27 cellular contexts compared by ENCODE assay signal in genomic region chr1:200784576-200784975, GRCh38. TPM values are rescaled to one million over a fixed set of nuclear protein-coding genes. Genes with fewer than 3 reads are reported as not detected.
DNase-seq lines count a peak whose midpoint lies in the region; ATAC-seq, FAIRE-seq and TF ChIP-seq lines count a peak whose summit lies in the region.
"Had no signal": no experiment of that assay in that cellular context is flagged by ENCODE, and none has a peak within 500 bp of the region (broad histone marks: within the 10 kb centered on the region; RNA-seq: fewer than 3 reads in every experiment).

No MANE protein-coding gene starts in this region.

- H3K27ac ChIP-seq in AG04450 (ENCODE audit: low read depth, low read length) (no peak overlapping the region), IMR-90 (ENCODE audit: insufficient read depth, low read length) (no peak overlapping the region), astrocyte (ENCODE audit: low read depth, low read length) (no peak overlapping the region), mesenchymal stem cell (ENCODE audit: low read length, poor library complexity, severe bottlenecking) (no peak overlapping the region), Karpas-422 (ENCODE audit: low read length) (no peak overlapping the region)
- H3K27ac ChIP-seq: 22Rv1 had no signal

- peak; percentile 84 for ATAC-seq in IMR-90 (ENCODE audit: low read depth)
- ATAC-seq in GM18873 (IDR thresholded peaks at IDR 0.05; ENCODE audit: low FRiP score, unreplicated experiment) = no peak
- ATAC-seq in HG03280 (IDR thresholded peaks at IDR 0.05; ENCODE audit: unreplicated experiment) = no peak
- ATAC-seq: Panc1, T-cell had no signal

- no peak overlapping the region for H2BK20ac ChIP-seq in IMR-90 (ENCODE audit: low read depth, low read length)

- peaks cover 28% of the 10 kb centered on the region for H4K20me1 ChIP-seq in IMR-90 (ENCODE audit: insufficient read depth, low read length)
- H4K20me1 ChIP-seq in astrocyte (ENCODE audit: insufficient read depth, low read length) = peaks cover 66% of the 10 kb centered on the region
- no peaks in the 10 kb centered on the region for H4K20me1 ChIP-seq in Karpas-422 (ENCODE audit: insufficient read depth, low read depth, low read length)

- peaks cover 8% of the 10 kb centered on the region for H3K36me3 Mint-ChIP-seq in astrocyte (ENCODE audit: low read depth, unreplicated experiment)
- H3K36me3 Mint-ChIP-seq in type B pancreatic cell = peaks cover 51% of the 10 kb centered on the region

- H3K14ac ChIP-seq in IMR-90 (replicated peaks; ENCODE audit: low read depth, low read length) (no peak overlapping the region), mesenchymal stem cell (ENCODE audit: low read length in 2 of 2) (no peak overlapping the region)

- peak; percentile 33 for DNase-seq in AG04450 (ENCODE audit: low read depth, low spot score)
- DNase-seq in IMR-90 = peak; percentile 79
- peak; percentile 42 for DNase-seq in astrocyte (ENCODE audit: low read depth)
- DNase-seq in mesenchymal stem cell = peak; percentile 71
- no peak for DNase-seq in type B pancreatic cell (ENCODE audit: extremely low spot score, unreplicated experiment)
- DNase-seq in Karpas-422 = no peak
- DNase-seq: ACHN; AML-193; C1 segment of cervical spinal cord; Calu3; CD8-positive, alpha-beta memory T cell; Kasumi-1; MM.1S; NCI-H1048; NCI-H1436; NCI-H187 treated with DMSO at 0.1 percent for 48 hours; NCI-H2107; NCI-H510A treated with DMSO at 0.1 percent for 48 hours; NCI-H774; SIG-M5; T-cell had no signal

- H4K91ac ChIP-seq in IMR-90 (ENCODE audit: insufficient read depth, low read depth, low read length) (no peak overlapping the region), mesenchymal stem cell (ENCODE audit: low read length) (no peak overlapping the region)

- H3K9me1 ChIP-seq in IMR-90 (ENCODE audit: insufficient read depth, low read length) = peaks cover 3% of the 10 kb centered on the region; the same call in 1 of the 2 replicates

- no peak overlapping the region for H3K4me3 ChIP-seq in AG04450 (ENCODE audit: low read depth, low read length)
- no peak overlapping the region for H3K4me3 ChIP-seq in IMR-90 (ENCODE audit: insufficient read depth, low read depth, low read length)
- no peak overlapping the region for H3K4me3 ChIP-seq in astrocyte (ENCODE audit: insufficient read depth, low read depth, low read length)
- no peak overlapping the region for H3K4me3 ChIP-seq in mesenchymal stem cell (ENCODE audit: insufficient read depth in 1 of 2, low read depth in 1 of 2, low read length in 2 of 2)
- H3K4me3 ChIP-seq in Karpas-422 (ENCODE audit: low read length) = no peak overlapping the region

- H3K27me3 Mint-ChIP-seq in astrocyte (ENCODE audit: low read depth, unreplicated experiment) (no peaks in the 10 kb centered on the region), type B pancreatic cell (no peaks in the 10 kb centered on the region)
- H3K27me3 Mint-ChIP-seq: IgD-negative memory B cell, T-cell had no signal

- no peak overlapping the region for H3K27ac Mint-ChIP-seq in astrocyte (ENCODE audit: unreplicated experiment)
- H3K27ac Mint-ChIP-seq in type B pancreatic cell = no peak overlapping the region
- H3K27ac Mint-ChIP-seq: IgD-negative memory B cell, T-cell had no signal

- H3K79me1 ChIP-seq in IMR-90 (ENCODE audit: low read depth in 1 of 2, low read length in 2 of 2) (peaks cover 19 to 59% of the 10 kb centered on the region in 2 experiments), mesenchymal stem cell (replicated peaks; ENCODE audit: low read length, poor library complexity, severe bottlenecking) (peaks cover 8% of the 10 kb centered on the region)

- H3K36me3 ChIP-seq in IMR-90 (ENCODE audit: control insufficient read depth, insufficient read depth, low read length) (peaks cover 19% of the 10 kb centered on the region), astrocyte (ENCODE audit: insufficient read depth, low read length) (peaks cover 10% of the 10 kb centered on the region), mesenchymal stem cell (ENCODE audit: control insufficient read depth in 1 of 2, insufficient read depth in 2 of 2, low read depth in 1 of 2, low read length in 2 of 2) (peaks cover 7 to 42% of the 10 kb centered on the region in 2 experiments), Karpas-422 (ENCODE audit: insufficient read depth, low read length) (peaks cover 87% of the 10 kb centered on the region)

- H4K8ac ChIP-seq in IMR-90 (ENCODE audit: low read depth in 2 of 2, low read length in 2 of 2) (no peak overlapping the region), mesenchymal stem cell (ENCODE audit: low read length) (no peak overlapping the region)

- H3K4ac ChIP-seq in IMR-90 (ENCODE audit: low read depth, low read length) (no peak overlapping the region), mesenchymal stem cell (ENCODE audit: low read depth in 1 of 2, low read length in 2 of 2) (no peak overlapping the region)

- intact Hi-C loops in IMR-90 (cut with micrococcal nuclease) = loop anchor here (5.0 kb wide), 2 partner anchors 42 to 112 kb away; no protein-coding TSS in a partner anchor

- H3K4me2 ChIP-seq in IMR-90 (ENCODE audit: low read depth, low read length) (peak overlapping the region; percentile 48), astrocyte (ENCODE audit: low read length) (no peak overlapping the region), mesenchymal stem cell (ENCODE audit: low read length, poor library complexity, severe bottlenecking) (no peak overlapping the region), Karpas-422 (ENCODE audit: low read depth, low read length, poor library complexity, severe bottlenecking) (no peak overlapping the region)

- no peak overlapping the region for H2BK12ac ChIP-seq in mesenchymal stem cell (ENCODE audit: low read length in 2 of 2)

- H2BK5ac ChIP-seq in IMR-90 (ENCODE audit: low read depth, low read length, poor library complexity, severe bottlenecking) (peak overlapping the region; percentile 40), mesenchymal stem cell (ENCODE audit: low read depth, low read length, poor library complexity, severe bottlenecking) (no peak overlapping the region)

- H2AFZ ChIP-seq in IMR-90 (replicated peaks; ENCODE audit: low read length, poor library complexity) (no peak overlapping the region), astrocyte (ENCODE audit: low read depth, low read length) (no peak overlapping the region), mesenchymal stem cell (ENCODE audit: low read depth, low read length) (no peak overlapping the region), Karpas-422 (ENCODE audit: low read length) (no peak overlapping the region)

- POLR2A ChIA-PET in AG04450 (lab: Yijun Ruan, JAX) = no interaction called here
- POLR2A ChIA-PET in IMR-90 (lab: Charles Lee; ENCODE audit: unreplicated experiment) = no interaction called here

- H2AK9ac ChIP-seq in IMR-90 (replicated peaks; ENCODE audit: low read depth, low read length, poor library complexity) = no peak overlapping the region

- CTCF ChIA-PET in AG04450 (lab: Charles Lee) (interaction anchor here (1.2 kb wide), 1 partner anchor 10 kb away, joined by 3 read pairs; no protein-coding TSS in a partner anchor), IMR-90 (lab: Yijun Ruan, JAX) (no interaction called here)

- no peak overlapping the region for H3K9ac ChIP-seq in IMR-90 (ENCODE audit: low read depth, low read length)
- no peak overlapping the region for H3K9ac ChIP-seq in astrocyte (ENCODE audit: low read length)
- H3K9ac ChIP-seq in mesenchymal stem cell (ENCODE audit: low read length) = no peak overlapping the region
- no peak overlapping the region for H3K9ac ChIP-seq in Karpas-422 (ENCODE audit: low read length)

- H3K18ac ChIP-seq in IMR-90 (ENCODE audit: low read depth, low read length) (no peak overlapping the region), mesenchymal stem cell (ENCODE audit: low read depth in 1 of 2, low read length in 2 of 2) (no peak overlapping the region)

- no peak for TF ChIP-seq POLR2A in IMR-90 (IDR thresholded peaks at IDR 0.05; ENCODE audit: low read depth, low read length)

- peaks cover 4% of the 10 kb centered on the region; the same call in 1 of the 2 replicates for H3K9me3 ChIP-seq in AG04450 (ENCODE audit: control insufficient read depth, insufficient read depth, low read length)
- H3K9me3 ChIP-seq in IMR-90 (ENCODE audit: control insufficient read depth, insufficient read depth, low read length) = peaks cover 3% of the 10 kb centered on the region; the same call in 1 of the 2 replicates
- H3K9me3 ChIP-seq in astrocyte (ENCODE audit: insufficient read depth, low read depth, low read length) = no peaks in the 10 kb centered on the region
- H3K9me3 ChIP-seq in mesenchymal stem cell (ENCODE audit: control insufficient read depth, low read length) = no peaks in the 10 kb centered on the region
- no peaks in the 10 kb centered on the region for H3K9me3 ChIP-seq in Karpas-422 (ENCODE audit: low read length)

- H3K4me1 Mint-ChIP-seq in astrocyte (ENCODE audit: low read depth, unreplicated experiment) (peaks cover 4% of the 10 kb centered on the region), type B pancreatic cell (ENCODE audit: unreplicated experiment) (peaks cover 12% of the 10 kb centered on the region)
- H3K4me1 Mint-ChIP-seq: CD8-positive, alpha-beta memory T cell had no signal

- no peaks in the 10 kb centered on the region for H3K9me2 ChIP-seq in Karpas-422 (replicated peaks; ENCODE audit: insufficient read depth, low read length)

- H3K79me2 ChIP-seq in astrocyte (ENCODE audit: insufficient read depth, low read length) (peaks cover 98% of the 10 kb centered on the region), Karpas-422 (ENCODE audit: low read length) (peaks cover 99% of the 10 kb centered on the region)

- dilution Hi-C loops in IMR-90 (cut with HindIII; ENCODE audit: low sequenced_read_pairs, unreplicated experiment) = no loop called here

- WGBS in IMR-90 (ENCODE audit: extremely low coverage in 2 of 2, insufficient read length in 1 of 2), 2 experiments = no CpG with 5 or more reads among the region's 4 CpGs
- WGBS in mesenchymal stem cell = 20% methylated on average over 1 of the region's 4 CpGs

- H3K23ac ChIP-seq in IMR-90 (ENCODE audit: low read depth, low read length) (no peak overlapping the region), mesenchymal stem cell (ENCODE audit: low read length in 2 of 2) (no peak overlapping the region)

- no TSS peak for BruUV-seq in IMR-90 (replicated peaks; lab: Mats Ljungman, UMichigan)

- H3K4me3 Mint-ChIP-seq in astrocyte (ENCODE audit: unreplicated experiment) (no peak overlapping the region), type B pancreatic cell (no peak overlapping the region)
- H3K4me3 Mint-ChIP-seq: CD8-positive, alpha-beta memory T cell; IgD-negative memory B cell; T-cell had no signal

- FAIRE-seq in astrocyte (lab: Jason Lieb, UNC) = no peak
- FAIRE-seq: H54 had no signal

- H3K9me3 Mint-ChIP-seq in astrocyte (ENCODE audit: unreplicated experiment) (no peaks in the 10 kb centered on the region), type B pancreatic cell (peaks cover 5% of the 10 kb centered on the region)

- H2AK5ac ChIP-seq in IMR-90 (ENCODE audit: low read depth, low read length) (no peak overlapping the region), mesenchymal stem cell (ENCODE audit: low read length, severe bottlenecking) (no peak overlapping the region)

- no peak overlapping the region for H2BK15ac ChIP-seq in IMR-90 (ENCODE audit: low read depth, low read length)
- no peak overlapping the region for H2BK15ac ChIP-seq in mesenchymal stem cell (ENCODE audit: low read depth, poor library complexity, severe bottlenecking)

- no peak overlapping the region for H3K56ac ChIP-seq in IMR-90 (ENCODE audit: extremely low read depth, insufficient read depth, low read length)

- TF ChIP-seq RAD21 in IMR-90 (IDR thresholded peaks at IDR 0.05; ENCODE audit: low read length) = no peak

- no peak for TF ChIP-seq CTCF in AG04450 (IDR thresholded peaks at IDR 0.05; ENCODE audit: low read depth, low read length)
- no peak for TF ChIP-seq CTCF in IMR-90 (conservative IDR thresholded peaks at IDR 0.05; ENCODE audit: low read depth, low read length)
- no peak for TF ChIP-seq CTCF in astrocyte (IDR thresholded peaks at IDR 0.05; ENCODE audit: insufficient read depth, low read depth, low read length)
- TF ChIP-seq CTCF in type B pancreatic cell (conservative IDR thresholded peaks at IDR 0.05) = no peak

- in situ Hi-C loops in IMR-90 (cut with MboI; ENCODE audit: low sequenced_read_pairs) = no loop called here

- H3K27me3 ChIP-seq in AG04450 (ENCODE audit: control insufficient read depth, insufficient read depth, low read length) (no peaks in the 10 kb centered on the region), IMR-90 (ENCODE audit: control insufficient read depth, insufficient read depth, low read length) (no peaks in the 10 kb centered on the region), astrocyte (ENCODE audit: insufficient read depth, low read length) (no peaks in the 10 kb centered on the region), mesenchymal stem cell (ENCODE audit: control insufficient read depth in 1 of 2, insufficient read depth in 1 of 2, low read length in 2 of 2) (no peaks in the 10 kb centered on the region), Karpas-422 (ENCODE audit: low read length) (no peaks in the 10 kb centered on the region)

- H4K5ac ChIP-seq in IMR-90 (ENCODE audit: low read depth, low read length) = no peak overlapping the region

- peaks cover 5% of the 10 kb centered on the region for H3K4me1 ChIP-seq in IMR-90 (ENCODE audit: control insufficient read depth, insufficient read depth, low read length)
- no peaks in the 10 kb centered on the region for H3K4me1 ChIP-seq in astrocyte (ENCODE audit: insufficient read depth, low read length)
- H3K4me1 ChIP-seq in mesenchymal stem cell (ENCODE audit: control insufficient read depth, insufficient read depth, low read depth, low read length) = no peaks in the 10 kb centered on the region
- H3K4me1 ChIP-seq in Karpas-422 (ENCODE audit: low read length) = peaks cover 15% of the 10 kb centered on the region

- H2BK120ac ChIP-seq in IMR-90 (ENCODE audit: low read depth, low read length) (no peak overlapping the region), mesenchymal stem cell (ENCODE audit: low read depth, low read length) (no peak overlapping the region)

RNA-seq across cellular contexts. Expression of gene CAMSAP2, which starts 45.9 kb away (rescaled TPM):
- 18.0 and 24.2 TPM in 2 replicates for polyA plus RNA-seq in AG04450 (2011; rRNA removed)
- 18.0 and 42.5 TPM in 2 replicates for polyA minus RNA-seq in AG04450 (2011; rRNA and poly(A)+ RNA removed)
- 29.4 and 43.0 TPM in 2 replicates for total RNA-seq in IMR-90 (2012; rRNA removed)
- polyA plus RNA-seq in IMR-90 (2012; rRNA removed) = 6.9 and 8.3 TPM in 2 replicates
- 0.97 and 1.1 TPM in 2 replicates for polyA plus RNA-seq in IMR-90 (2012; cell fraction: cytosol; rRNA removed)
- polyA plus RNA-seq in IMR-90 (2012; cell fraction: nucleus; rRNA removed; ENCODE audit: low replicate concordance) = 0.85 and 10.6 TPM in 2 replicates
- total RNA-seq in astrocyte = 45.6 and 49.4 TPM in 2 replicates
- 24.0 TPM for polyA plus RNA-seq in mesenchymal stem cell (2013, experiment 1 of 2)
- 23.8 TPM for polyA plus RNA-seq in mesenchymal stem cell (2013, experiment 2 of 2)
- 27.4 and 28.5 TPM in 2 replicates for total RNA-seq in type B pancreatic cell (ENCODE audit: low replicate concordance)
- total RNA-seq in Karpas-422 (2014; rRNA removed; shearing (Covaris generic); ENCODE audit: low replicate concordance) = 29.4 and 56.5 TPM in 2 replicates

Comparison
In these comparisons a context has a peak if more than half of its experiments do, and no peak if none do; other contexts are left out.
1. DNase-seq: peak in AG04450 (single experiment), IMR-90 (single experiment), astrocyte (single experiment) and mesenchymal stem cell (single experiment); none in type B pancreatic cell (single experiment) and Karpas-422 (single experiment).